Comparison of ENCODE assay signal across 8 cellular contexts in the genomic region with DNA sequence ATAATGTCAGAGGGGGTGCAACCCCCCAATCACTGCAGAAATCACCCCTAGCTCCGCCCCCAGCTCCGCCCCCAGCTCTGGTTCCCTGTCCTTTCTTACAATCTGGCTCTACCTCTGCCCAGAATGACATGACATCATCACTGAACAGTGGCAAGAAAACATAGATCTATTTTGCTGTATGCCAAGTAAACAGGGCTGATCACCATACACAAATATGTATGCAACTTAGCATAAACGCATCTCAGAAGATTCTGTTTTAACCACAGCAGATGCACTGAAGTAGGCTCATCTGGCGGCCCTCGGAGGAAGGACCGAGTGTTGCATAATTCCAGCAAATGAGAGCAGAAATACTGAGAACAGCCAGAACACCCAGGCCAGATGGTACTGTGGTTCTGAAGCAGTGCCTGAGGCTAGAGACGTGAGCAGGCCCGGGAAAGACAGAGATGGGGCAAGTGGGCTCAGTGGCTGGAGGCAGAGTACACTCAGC.
DNase-seq lines count a peak whose midpoint lies in the region; ATAC-seq and TF ChIP-seq lines count a peak whose summit lies in the region.

No MANE protein-coding gene starts in this region.

- TF ChIP-seq CTCF in fibroblast of villous mesenchyme (IDR thresholded peaks at IDR 0.05; ENCODE audit: insufficient read depth, low read depth, low read length): no peak
- TF ChIP-seq CTCF in Calu3 (IDR thresholded peaks at IDR 0.05; ENCODE audit: unreplicated experiment): no peak

- H3K36me3 Mint-ChIP-seq in activated CD4-positive, alpha-beta memory T cell treated with anti-CD3 and anti-CD28 coated beads for 36 hours: peaks cover 49% of the 10 kb centered on the region
- no peaks in the 10 kb centered on the region for H3K36me3 Mint-ChIP-seq in Calu3 (ENCODE audit: insufficient read depth, unreplicated experiment)

- H3K4me3 Mint-ChIP-seq in activated CD4-positive, alpha-beta memory T cell treated with anti-CD3 and anti-CD28 coated beads for 36 hours: peak overlapping the region; percentile 36
- H3K4me3 Mint-ChIP-seq in Calu3 (ENCODE audit: low read depth, unreplicated experiment): no peak overlapping the region

- ATAC-seq in HG02642 (IDR thresholded peaks at IDR 0.05; ENCODE audit: poor library complexity, unreplicated experiment) (peak; percentile 27), GM21723 (IDR thresholded peaks at IDR 0.05; ENCODE audit: unreplicated experiment) (no peak)

- peaks cover 87% of the 10 kb centered on the region for H3K4me1 Mint-ChIP-seq in activated CD4-positive, alpha-beta memory T cell treated with anti-CD3 and anti-CD28 coated beads for 36 hours (ENCODE audit: low read depth)
- peaks cover 13% of the 10 kb centered on the region for H3K4me1 Mint-ChIP-seq in Calu3 (ENCODE audit: low read depth, unreplicated experiment)

- DNase-seq in AG20443 (ENCODE audit: low spot score) (peak; percentile 88), fibroblast of villous mesenchyme (ENCODE audit: low read depth) (peak; percentile 98), DMS79 treated with DMSO at 0.1 percent for 48 hours (lab: John Stamatoyannopoulos, UW) (no peak), Calu3 (no peak)
- peak; percentile 66 for DNase-seq in activated CD4-positive, alpha-beta memory T cell treated with anti-CD3 and anti-CD28 coated beads for 36 hours
- DNase-seq in stimulated activated CD4-positive, alpha-beta T cell treated with anti-CD3 and anti-CD28 coated beads, Interleukin-4, amount 100 ng/mL, for 1 hour: peak; percentile 40

- H3K9me3 Mint-ChIP-seq in activated CD4-positive, alpha-beta memory T cell treated with anti-CD3 and anti-CD28 coated beads for 36 hours: peaks cover 20% of the 10 kb centered on the region
- no peaks in the 10 kb centered on the region for H3K9me3 Mint-ChIP-seq in Calu3 (ENCODE audit: low read depth, unreplicated experiment)

- no peaks in the 10 kb centered on the region for H3K27me3 Mint-ChIP-seq in activated CD4-positive, alpha-beta memory T cell treated with anti-CD3 and anti-CD28 coated beads for 36 hours
- no peaks in the 10 kb centered on the region for H3K27me3 Mint-ChIP-seq in Calu3 (ENCODE audit: unreplicated experiment)

- BruUV-seq in Calu3 (replicated peaks; lab: Mats Ljungman, UMichigan): no TSS peak

- intact Hi-C loops in activated CD4-positive, alpha-beta memory T cell treated with anti-CD3 and anti-CD28 coated beads for 36 hours (cut with micrococcal nuclease): no loop called here
- intact Hi-C loops in Calu3 (cut with micrococcal nuclease; ENCODE audit: unreplicated experiment): no loop called here

- H3K27ac Mint-ChIP-seq in activated CD4-positive, alpha-beta memory T cell treated with anti-CD3 and anti-CD28 coated beads for 36 hours: peak overlapping the region; percentile 79
- no peak overlapping the region for H3K27ac Mint-ChIP-seq in Calu3 (ENCODE audit: unreplicated experiment)

- CTCF ChIA-PET in activated CD4-positive, alpha-beta memory T cell treated with anti-CD3 and anti-CD28 coated beads for 36 hours (lab: Charles Lee): interaction anchor here (0.8 to 4.1 kb wide), 3 partner anchors 26 to 71 kb away, joined by 3 to 24 read pairs (median 3); no protein-coding TSS in a partner anchor
- CTCF ChIA-PET in Calu3 (lab: Charles Lee): no interaction called here

- no peak overlapping the region for H3K4me3 ChIP-seq in fibroblast of villous mesenchyme (ENCODE audit: low read depth, low read length)

- POLR2A ChIA-PET in activated CD4-positive, alpha-beta memory T cell treated with anti-CD3 and anti-CD28 coated beads for 36 hours (lab: Charles Lee): interaction anchor here (1.0 to 4.1 kb wide), 5 partner anchors 11 to 114 kb away, joined by 3 to 49 read pairs (median 3); no protein-coding TSS in a partner anchor

Comparison
In these comparisons a context has a peak if more than half of its experiments do, and no peak if none do; other contexts are left out.
1. DNase-seq: peak in AG20443 (single experiment), activated CD4-positive, alpha-beta memory T cell treated with anti-CD3 and anti-CD28 coated beads for 36 hours (single experiment), fibroblast of villous mesenchyme (single experiment) and stimulated activated CD4-positive, alpha-beta T cell treated with anti-CD3 and anti-CD28 coated beads, Interleukin-4, amount 100 ng/mL, for 1 hour (single experiment); none in DMS79 treated with DMSO at 0.1 percent for 48 hours (single experiment) and Calu3 (single experiment).